ENCODE assay signal across 11 cellular contexts in genomic region chr2:217942731-217943335, GRCh38. TPM values are rescaled to one million over a fixed set of nuclear protein-coding genes. Genes with fewer than 3 reads are reported as not detected.
DNase-seq lines count a peak whose midpoint lies in the region; ATAC-seq and TF ChIP-seq lines count a peak whose summit lies in the region.
"Had no signal": no experiment of that assay in that cellular context is flagged by ENCODE, and none has a peak within 500 bp of the region (broad histone marks: within the 10 kb centered on the region; RNA-seq: fewer than 3 reads in every experiment).

No MANE protein-coding gene starts in this region.

- intact Hi-C loops in naive thymus-derived CD4-positive, alpha-beta T cell (cut with micrococcal nuclease) = no loop called here

- H3K27me3 Mint-ChIP-seq in naive thymus-derived CD4-positive, alpha-beta T cell = peaks cover 14 to 35% (median 24%) of the 10 kb centered on the region in 5 donors

- DNase-seq in DMS53 (lab: John Stamatoyannopoulos, UW) (peak; percentile 73), DMS53 treated with DMSO at 0.1 percent for 48 hours (lab: John Stamatoyannopoulos, UW; ENCODE audit: unreplicated experiment) (no peak), fibroblast of pulmonary artery (ENCODE audit: low read depth) (no peak), myocyte (ENCODE audit: low read depth) (peak; percentile 76), tibial nerve (ENCODE audit: low spot score in 2 of 2) (no peak), NCI-H2227 (lab: John Stamatoyannopoulos, UW; ENCODE audit: unreplicated experiment) (no peak)
- DNase-seq in naive thymus-derived CD4-positive, alpha-beta T cell = no peak
- DNase-seq: NCI-H1092, nephron progenitor cell had no signal

- POLR2A ChIA-PET in naive thymus-derived CD4-positive, alpha-beta T cell (lab: Charles Lee) = no interaction called here

- CTCF ChIA-PET in naive thymus-derived CD4-positive, alpha-beta T cell (lab: Charles Lee) = no interaction called here

- TF ChIP-seq CTCF in fibroblast of pulmonary artery (IDR thresholded peaks at IDR 0.05; ENCODE audit: low read length, missing control alignments) (no peak), tibial nerve (IDR thresholded peaks at IDR 0.05) (no peak)

- H3K27me3 ChIP-seq in tibial nerve = no peaks in the 10 kb centered on the region
- no peaks in the 10 kb centered on the region for H3K27me3 ChIP-seq in naive thymus-derived CD4-positive, alpha-beta T cell (ENCODE audit: control insufficient read depth in 2 of 2, insufficient read depth in 2 of 2, low read length in 2 of 2)

- WGBS in tibial nerve, 2 donors = 9 to 20% methylated on average over 3 of the region's 3 CpGs

- H3K9me3 ChIP-seq in tibial nerve = no peaks in the 10 kb centered on the region
- no peaks in the 10 kb centered on the region for H3K9me3 ChIP-seq in naive thymus-derived CD4-positive, alpha-beta T cell (ENCODE audit: control insufficient read depth in 2 of 3, low read length in 3 of 3)

- H3K36me3 ChIP-seq in tibial nerve = peaks cover 0 to 3% (median 0%) of the 10 kb centered on the region in 3 donors
- H3K36me3 ChIP-seq in naive thymus-derived CD4-positive, alpha-beta T cell (ENCODE audit: control insufficient read depth in 2 of 3, insufficient read depth in 3 of 3, low read length in 3 of 3) = no peaks in the 10 kb centered on the region

- H3K4me3 ChIP-seq in fibroblast of pulmonary artery (replicated peaks; ENCODE audit: low read depth, low read length) (peak overlapping the region; percentile 68), tibial nerve (peak overlapping the region; percentile 50 to 65 (median 54))
- no peak overlapping the region for H3K4me3 ChIP-seq in naive thymus-derived CD4-positive, alpha-beta T cell (ENCODE audit: low read length)

- no peaks in the 10 kb centered on the region for H3K36me3 Mint-ChIP-seq in naive thymus-derived CD4-positive, alpha-beta T cell

- no peaks in the 10 kb centered on the region for H3K9me3 Mint-ChIP-seq in naive thymus-derived CD4-positive, alpha-beta T cell
- H3K9me3 Mint-ChIP-seq: nephron progenitor cell had no signal

- no peak for ATAC-seq in naive thymus-derived CD4-positive, alpha-beta T cell
- ATAC-seq in HG03139 (IDR thresholded peaks at IDR 0.05; ENCODE audit: unreplicated experiment) = no peak

- no peak overlapping the region for H3K27ac Mint-ChIP-seq in naive thymus-derived CD4-positive, alpha-beta T cell
- H3K27ac Mint-ChIP-seq: nephron progenitor cell had no signal

- peak overlapping the region; percentile 49 to 91 (median 82) for H3K27ac ChIP-seq in tibial nerve
- no peak overlapping the region for H3K27ac ChIP-seq in naive thymus-derived CD4-positive, alpha-beta T cell (ENCODE audit: low read depth, low read length)
- H3K27ac ChIP-seq: 22Rv1 had no signal

- no peak for TF ChIP-seq EP300 in tibial nerve (IDR thresholded peaks at IDR 0.05)

- H3K4me1 Mint-ChIP-seq in naive thymus-derived CD4-positive, alpha-beta T cell = peaks cover 0 to 16% (median 6%) of the 10 kb centered on the region in 7 donors

- TF ChIP-seq POLR2A in tibial nerve (IDR thresholded peaks at IDR 0.05) = no peak

- H3K4me3 Mint-ChIP-seq in naive thymus-derived CD4-positive, alpha-beta T cell = peak overlapping the region in 1 of 10 donors; percentile 13

- H3K4me1 ChIP-seq in tibial nerve = peaks cover 0 to 89% (median 40%) of the 10 kb centered on the region in 4 donors
- no peaks in the 10 kb centered on the region for H3K4me1 ChIP-seq in naive thymus-derived CD4-positive, alpha-beta T cell (ENCODE audit: control insufficient read depth in 2 of 2, insufficient read depth in 2 of 2, low read length in 2 of 2)

RNA-seq across cellular contexts. Expression of gene TNS1, which starts 60.0 kb away (rescaled TPM):
- total RNA-seq in myocyte = 106 TPM in 2 replicates
- polyA plus RNA-seq in myocyte (2012) = 198 TPM
- total RNA-seq in tibial nerve = 100 to 1,000 TPM; 461 to 648 (median 565) TPM
- total RNA-seq in naive thymus-derived CD4-positive, alpha-beta T cell = 1 to 10 TPM in 2 of 5 experiments, under 1 TPM in 3; 0.50 to 5.0 (median 0.81) TPM
- polyA plus RNA-seq in naive thymus-derived CD4-positive, alpha-beta T cell = not detected

Comparison
In these comparisons a context has a peak if more than half of its experiments do, and no peak if none do; other contexts are left out.
1. DNase-seq: peak in DMS53 (single experiment) and myocyte (single experiment); none in DMS53 treated with DMSO at 0.1 percent for 48 hours (single experiment), fibroblast of pulmonary artery (single experiment), tibial nerve (0 of 2), naive thymus-derived CD4-positive, alpha-beta T cell (0 of 9) and NCI-H2227 (single experiment).
2. RNA of gene TNS1, which starts 60.0 kb away (total RNA-seq): 461 to 648 TPM in tibial nerve and 106 TPM in myocyte; 0.50 to 5.0 TPM in naive thymus-derived CD4-positive, alpha-beta T cell; every median in the first group is over 10 times any median in the second.